13 cellular contexts compared by ENCODE assay signal in genomic region chr16:21608647-21609328, GRCh38. TPM values are rescaled to one million over a fixed set of nuclear protein-coding genes. Genes with fewer than 3 reads are reported as not detected.
DNase-seq lines count a peak whose midpoint lies in the region; ATAC-seq and TF ChIP-seq lines count a peak whose summit lies in the region.
"Had no signal": no experiment of that assay in that cellular context is flagged by ENCODE, and none has a peak within 500 bp of the region (broad histone marks: within the 10 kb centered on the region; RNA-seq: fewer than 3 reads in every experiment).

No MANE protein-coding gene starts in this region.

- H3K4me3 ChIP-seq in BLaER1 = no peak overlapping the region
- H3K4me3 ChIP-seq in Jurkat, Clone E6-1 (ENCODE audit: low read length) = no peak overlapping the region

- no peaks in the 10 kb centered on the region for H3K9me3 ChIP-seq in BLaER1
- H3K9me3 ChIP-seq in H9 (ENCODE audit: control insufficient read depth, low read depth, low read length) = no peaks in the 10 kb centered on the region

- TF ChIP-seq CTCF in H9 (conservative IDR thresholded peaks at IDR 0.05) = no peak

- no peak overlapping the region for H4K91ac ChIP-seq in H9 (ENCODE audit: insufficient read length, low read depth, low read length)

- H2AFZ ChIP-seq in H9 (ENCODE audit: low read length) = no peak overlapping the region

- H3K4me2 ChIP-seq in BLaER1 (peak overlapping the region; percentile 63), H9 (ENCODE audit: insufficient read depth, insufficient read length, low read length) (no peak overlapping the region)

- peaks cover 38% of the 10 kb centered on the region for H3K79me2 ChIP-seq in H9 (ENCODE audit: insufficient read depth, low read length)

- H3T11ph ChIP-seq in H9 (ENCODE audit: low read length) = no peak overlapping the region

- no peaks in the 10 kb centered on the region for H3K9me3 Mint-ChIP-seq in activated CD4-positive, alpha-beta memory T cell treated with anti-CD3 and anti-CD28 coated beads for 36 hours
- H3K9me3 Mint-ChIP-seq in memory B cell (no peaks in the 10 kb centered on the region), H9 (no peaks in the 10 kb centered on the region)

- ATAC-seq in memory B cell (ENCODE audit: low read depth) (no peak), HG02938 (IDR thresholded peaks at IDR 0.05; ENCODE audit: unreplicated experiment) (no peak), HG03378 (IDR thresholded peaks at IDR 0.05; ENCODE audit: unreplicated experiment) (no peak)
- ATAC-seq: left colon had no signal

- no peak overlapping the region for H3K14ac ChIP-seq in H9 (ENCODE audit: insufficient read depth, low read length)

- no peak overlapping the region for H3K23ac ChIP-seq in H9 (ENCODE audit: insufficient read length, low read depth, low read length)

- no peaks in the 10 kb centered on the region for H3K27me3 ChIP-seq in BLaER1
- no peaks in the 10 kb centered on the region for H3K27me3 ChIP-seq in H9 (ENCODE audit: insufficient read depth, low read length)

- no peak overlapping the region for H2BK15ac ChIP-seq in H9 (ENCODE audit: low read depth, low read length)

- no peak overlapping the region for H4K8ac ChIP-seq in H9 (replicated peaks; ENCODE audit: insufficient read length, low read depth, low read length)

- H3K36me3 ChIP-seq in BLaER1 = peaks cover 13% of the 10 kb centered on the region

- no peak overlapping the region for H2BK12ac ChIP-seq in H9 (ENCODE audit: insufficient read length, low read depth, low read length)

- H3K4me1 Mint-ChIP-seq in activated CD4-positive, alpha-beta memory T cell treated with anti-CD3 and anti-CD28 coated beads for 36 hours (ENCODE audit: low read depth) = peaks cover 76% of the 10 kb centered on the region
- H3K4me1 Mint-ChIP-seq in memory B cell (peaks cover 26% of the 10 kb centered on the region), H9 (peaks cover 51 to 53% of the 10 kb centered on the region in 2 experiments)

- H3K4me1 ChIP-seq in BLaER1 = peaks cover 59% of the 10 kb centered on the region
- peaks cover 14% of the 10 kb centered on the region for H3K4me1 ChIP-seq in H9 (ENCODE audit: insufficient read depth, low read length)

- H3K9ac ChIP-seq in BLaER1 (peak overlapping the region; percentile 1; the same call in 1 of the 2 replicates), H9 (ENCODE audit: extremely low read depth, insufficient read length, low read length) (no peak overlapping the region)

- no peaks in the 10 kb centered on the region for H3K27me3 Mint-ChIP-seq in activated CD4-positive, alpha-beta memory T cell treated with anti-CD3 and anti-CD28 coated beads for 36 hours
- H3K27me3 Mint-ChIP-seq in memory B cell (no peaks in the 10 kb centered on the region), H9 (ENCODE audit: low read depth) (no peaks in the 10 kb centered on the region)

- DNase-seq in Jurkat, Clone E6-1 (ENCODE audit: low read depth, low spot score) = peak; percentile 81
- peak; percentile 38 for DNase-seq in activated CD4-positive, alpha-beta memory T cell treated with anti-CD3 and anti-CD28 coated beads for 36 hours
- DNase-seq in memory B cell (ENCODE audit: low spot score in 2 of 2) (no peak), H9 (no peak), germinal center (ENCODE audit: low spot score) (no peak)
- DNase-seq: COR-L47, left colon, NCI-H524 treated with DMSO at 0.1 percent for 48 hours, right cardiac atrium had no signal

- no peak overlapping the region for H4K5ac ChIP-seq in H9 (ENCODE audit: insufficient read length, low read depth, low read length)

- no peaks in the 10 kb centered on the region for H3K23me2 ChIP-seq in H9 (ENCODE audit: insufficient read length, low read depth, low read length, poor library complexity, severe bottlenecking)

- peaks cover 16% of the 10 kb centered on the region for H3K79me1 ChIP-seq in H9 (ENCODE audit: insufficient read depth, low read depth, low read length, poor library complexity, severe bottlenecking)

- H2BK120ac ChIP-seq in H9 (ENCODE audit: low read depth, low read length, poor library complexity, severe bottlenecking) = no peak overlapping the region

- no peak overlapping the region for H3K56ac ChIP-seq in H9 (ENCODE audit: insufficient read length, low read depth, low read length)

- no peak overlapping the region for H3K27ac Mint-ChIP-seq in activated CD4-positive, alpha-beta memory T cell treated with anti-CD3 and anti-CD28 coated beads for 36 hours
- H3K27ac Mint-ChIP-seq in memory B cell (peak overlapping the region; percentile 40), H9 (peak overlapping the region in 1 of 3 experiments; percentile 57; a peak in 3 of 7 replicates)

- CTCF ChIA-PET in activated CD4-positive, alpha-beta memory T cell treated with anti-CD3 and anti-CD28 coated beads for 36 hours (lab: Charles Lee) = interaction anchor here (1.2 to 2.0 kb wide), 3 partner anchors 8 to 48 kb away, joined by 5 to 7 read pairs (median 6); no protein-coding TSS in a partner anchor

- no CpG with 5 or more reads among the region's 3 CpGs for WGBS in H9 (ENCODE audit: extremely low coverage, insufficient read length, low lambda C conversion rate)

- H3K27ac ChIP-seq in BLaER1 (0 out of 2 replicates have a peak overlapping the region, but pooled peaks have one; percentile 1), H9 (ENCODE audit: insufficient read length, low read depth, low read length) (no peak overlapping the region)

- no peak overlapping the region for H3K18ac ChIP-seq in H9 (ENCODE audit: insufficient read length, low read depth, low read length)

- no peak overlapping the region for H3K4ac ChIP-seq in H9 (ENCODE audit: low read depth, low read length)

- no peak overlapping the region for H2BK5ac ChIP-seq in H9 (ENCODE audit: insufficient read length, low read length)

- POLR2A ChIA-PET in activated CD4-positive, alpha-beta memory T cell treated with anti-CD3 and anti-CD28 coated beads for 36 hours (lab: Charles Lee) = interaction anchor here (0.7 kb wide), 1 partner anchor 19 kb away, joined by 3 read pairs; no protein-coding TSS in a partner anchor

- H2AK5ac ChIP-seq in H9 (ENCODE audit: insufficient read length, low read length) = no peak overlapping the region

- intact Hi-C loops in activated CD4-positive, alpha-beta memory T cell treated with anti-CD3 and anti-CD28 coated beads for 36 hours (cut with micrococcal nuclease) = no loop called here

- H2BK20ac ChIP-seq in H9 (ENCODE audit: low read depth, low read length, poor library complexity, severe bottlenecking) = no peak overlapping the region

- H4K20me1 ChIP-seq in BLaER1 (peaks cover 100% of the 10 kb centered on the region), H9 (ENCODE audit: control insufficient read depth, insufficient read depth, insufficient read length) (no peaks in the 10 kb centered on the region)

- H3K36me3 Mint-ChIP-seq in activated CD4-positive, alpha-beta memory T cell treated with anti-CD3 and anti-CD28 coated beads for 36 hours = peaks cover 4% of the 10 kb centered on the region
- H3K36me3 Mint-ChIP-seq in memory B cell = no peaks in the 10 kb centered on the region
- peaks cover 4% of the 10 kb centered on the region in 3 experiments; a peak in 5 of 7 replicates for H3K36me3 Mint-ChIP-seq in H9 (ENCODE audit: insufficient read depth in 1 of 3, low read depth in 3 of 3)

- no peak overlapping the region for H3K4me3 Mint-ChIP-seq in activated CD4-positive, alpha-beta memory T cell treated with anti-CD3 and anti-CD28 coated beads for 36 hours
- no peak overlapping the region for H3K4me3 Mint-ChIP-seq in memory B cell
- no peak overlapping the region; a peak in 1 of 5 replicates for H3K4me3 Mint-ChIP-seq in H9

RNA-seq across cellular contexts. Expression of gene METTL9, which starts 9.4 kb away (rescaled TPM):
- 155 TPM for polyA plus RNA-seq in Jurkat, Clone E6-1 (2012; ENCODE audit: insufficient read depth, insufficient read length)
- total RNA-seq in activated CD4-positive, alpha-beta memory T cell treated with anti-CD3 and anti-CD28 coated beads for 36 hours = 100 to 1,000 TPM; 100 to 104 TPM
- total RNA-seq in H9 (2021) = 108 TPM in 2 replicates

RNA-seq across cellular contexts. Expression of gene IGSF6, which starts 43.6 kb away (rescaled TPM):
- not detected for polyA plus RNA-seq in Jurkat, Clone E6-1 (2012; ENCODE audit: insufficient read depth, insufficient read length)
- total RNA-seq in activated CD4-positive, alpha-beta memory T cell treated with anti-CD3 and anti-CD28 coated beads for 36 hours = under 1 TPM; 0.12 to 0.14 TPM
- not detected in 2 replicates for total RNA-seq in H9 (2021)

RNA-seq across cellular contexts. Expression of gene OTOA, which starts 55.0 kb away (rescaled TPM):
- not detected for polyA plus RNA-seq in Jurkat, Clone E6-1 (2012; ENCODE audit: insufficient read depth, insufficient read length)
- total RNA-seq in activated CD4-positive, alpha-beta memory T cell treated with anti-CD3 and anti-CD28 coated beads for 36 hours = not detected
- total RNA-seq in H9 (2021) = 0.11 and 0.13 TPM in 2 replicates
- total RNA-seq: right cardiac atrium had no signal
- polyA plus RNA-seq: esophagus had no signal

Comparison
In these comparisons a context has a peak if more than half of its experiments do, and no peak if none do; other contexts are left out.
1. DNase-seq: peak in Jurkat, Clone E6-1 (single experiment) and activated CD4-positive, alpha-beta memory T cell treated with anti-CD3 and anti-CD28 coated beads for 36 hours (single experiment); none in memory B cell (0 of 2), H9 (single experiment) and germinal center (single experiment).